9 cellular contexts compared by ENCODE assay signal in the genomic region with DNA sequence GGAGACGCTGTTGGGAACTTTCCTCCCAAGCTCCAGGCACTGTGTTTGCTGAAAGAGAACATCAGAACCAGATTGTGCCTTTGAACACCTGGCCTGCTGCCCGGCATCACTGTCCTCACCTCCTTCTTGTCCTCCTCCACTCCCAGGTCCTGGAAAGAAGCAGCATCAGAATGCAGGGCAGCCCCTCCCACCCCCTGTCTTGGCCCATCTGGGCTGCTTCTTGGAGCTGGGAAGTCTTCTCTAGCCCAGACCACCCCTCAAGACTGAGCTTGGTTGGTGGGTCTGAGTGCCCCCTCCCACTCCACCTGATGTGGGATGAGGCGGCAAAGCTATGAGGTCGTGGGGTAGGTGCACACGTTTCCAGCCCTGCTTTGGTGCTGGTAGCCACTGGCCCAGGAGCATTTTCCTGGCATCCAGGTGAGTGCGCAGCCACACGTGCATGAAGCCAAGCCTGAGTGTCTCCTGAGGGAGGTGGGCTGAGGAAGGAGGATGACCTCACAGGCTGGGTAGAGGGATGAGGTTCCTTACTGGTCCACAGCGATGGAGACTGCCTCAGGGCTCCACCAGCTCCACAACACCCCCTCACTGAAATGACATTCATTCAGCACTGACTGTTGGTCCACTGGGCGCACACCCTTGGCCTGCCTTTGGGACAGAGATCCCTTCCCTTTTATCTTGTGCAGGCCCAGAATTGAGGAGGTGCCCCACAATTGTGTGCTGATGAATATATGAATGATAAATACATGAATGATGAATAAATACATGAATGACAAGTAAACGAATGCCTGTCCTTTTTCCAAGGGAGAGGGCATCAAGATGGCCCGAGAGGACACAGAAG. TPM values are rescaled to one million over a fixed set of nuclear protein-coding genes. Genes with fewer than 3 reads are reported as not detected.
A peak's percentile ranks its signal among the peaks of the same experiment; 100 is the strongest.
DNase-seq lines count a peak whose midpoint lies in the region; ATAC-seq and TF ChIP-seq lines count a peak whose summit lies in the region.
"Had no signal": no experiment of that assay in that cellular context is flagged by ENCODE, and none has a peak within 500 bp of the region (broad histone marks: within the 10 kb centered on the region; RNA-seq: fewer than 3 reads in every experiment).

No MANE protein-coding gene starts in this region.

- H3K4me3 ChIP-seq in mammary epithelial cell (replicated peaks in 1 of 3; ENCODE audit: insufficient read depth in 1 of 3, low read depth in 2 of 3, low read length in 3 of 3): no peak overlapping the region
- no peak overlapping the region for H3K4me3 ChIP-seq in body of pancreas
- no peak overlapping the region for H3K4me3 ChIP-seq in upper lobe of left lung

- in situ Hi-C loops in mammary epithelial cell (cut with MboI; ENCODE audit: low sequenced_read_pairs in 2 of 2): no loop called here

- DNase-seq in MCF 10A (ENCODE audit: unreplicated experiment) (no peak), mammary epithelial cell (no peak), body of pancreas (peak in 1 of 4 donors; percentile 17), mesothelial cell of epicardium (ENCODE audit: low spot score in 2 of 2, unreplicated experiment in 2 of 2) (peak; percentile 6 to 34), upper lobe of left lung (no peak), caudate nucleus (lab: John Stamatoyannopoulos, UW) (no peak), amygdala (lab: John Stamatoyannopoulos, UW) (no peak), NCI-H748 (lab: John Stamatoyannopoulos, UW; ENCODE audit: unreplicated experiment) (no peak)

- dilution Hi-C loops in mammary epithelial cell (cut with HindIII; ENCODE audit: low sequenced_read_pairs): no loop called here

- H3K36me3 ChIP-seq in mammary epithelial cell (ENCODE audit: insufficient read depth, low read length) (no peaks in the 10 kb centered on the region), body of pancreas (replicated peaks in 1 of 2; ENCODE audit: insufficient read depth in 1 of 2, low read depth in 2 of 2) (no peaks in the 10 kb centered on the region), upper lobe of left lung (no peaks in the 10 kb centered on the region)

- H3K9me3 Mint-ChIP-seq in MCF 10A (ENCODE audit: unreplicated experiment) (no peaks in the 10 kb centered on the region), mesothelial cell of epicardium (no peaks in the 10 kb centered on the region)

- no peak for TF ChIP-seq EP300 in upper lobe of left lung (IDR thresholded peaks at IDR 0.05)

- no peak overlapping the region for H3K27ac ChIP-seq in mammary epithelial cell (ENCODE audit: insufficient read depth, low read depth, low read length)
- H3K27ac ChIP-seq in body of pancreas: peak overlapping the region in 3 of 4 donors; percentile 16 to 50 (median 40)
- H3K27ac ChIP-seq in upper lobe of left lung: peak overlapping the region; percentile 62 to 79 (median 72)
- no peak overlapping the region for H3K27ac ChIP-seq in caudate nucleus (ENCODE audit: low read depth, low read length)

- H3K27me3 ChIP-seq in mammary epithelial cell (ENCODE audit: insufficient read depth, low read length) (no peaks in the 10 kb centered on the region), body of pancreas (no peaks in the 10 kb centered on the region), upper lobe of left lung (no peaks in the 10 kb centered on the region)

- intact Hi-C loops in MCF 10A (cut with micrococcal nuclease): no loop called here
- intact Hi-C loops in mammary epithelial cell (cut with micrococcal nuclease): no loop called here
- intact Hi-C loops in body of pancreas (cut with DNase I): no loop called here

- TF ChIP-seq POLR2A in body of pancreas (IDR thresholded peaks at IDR 0.05): no peak
- no peak for TF ChIP-seq POLR2A in upper lobe of left lung (IDR thresholded peaks at IDR 0.05)

- no peak for ATAC-seq in body of pancreas
- no peak for ATAC-seq in upper lobe of left lung (ENCODE audit: low FRiP score in 2 of 2)

- BruUV-seq in MCF 10A (replicated peaks; lab: Mats Ljungman, UMichigan): no TSS peak
- no TSS peak for BruUV-seq in mammary epithelial cell (replicated peaks; lab: Mats Ljungman, UMichigan)

- H3K36me3 Mint-ChIP-seq in MCF 10A (ENCODE audit: insufficient read depth, unreplicated experiment) (no peaks in the 10 kb centered on the region), mesothelial cell of epicardium (no peaks in the 10 kb centered on the region)

- H3K9me3 ChIP-seq in mammary epithelial cell (replicated peaks; ENCODE audit: insufficient read depth, low read length): no peaks in the 10 kb centered on the region
- no peaks in the 10 kb centered on the region for H3K9me3 ChIP-seq in body of pancreas
- H3K9me3 ChIP-seq in upper lobe of left lung: no peaks in the 10 kb centered on the region

- POLR2A ChIA-PET in MCF 10A (lab: Yijun Ruan, JAX): interaction anchor here (0.5 to 3.7 kb wide), 16 partner anchors 8 to 159 kb away, joined by 3 to 46 read pairs (median 8); a partner anchor contains a TSS

- H4K20me1 ChIP-seq in mammary epithelial cell (ENCODE audit: insufficient read depth, low read length): no peaks in the 10 kb centered on the region

- TF ChIP-seq CTCF in MCF 10A (IDR thresholded peaks at IDR 0.05; ENCODE audit: unreplicated experiment) (no peak), mammary epithelial cell (conservative IDR thresholded peaks at IDR 0.05 in 1 of 2, IDR thresholded peaks at IDR 0.05 in 1 of 2; ENCODE audit: extremely low read depth in 1 of 2, insufficient read depth in 1 of 2, low read depth in 1 of 2, low read length in 2 of 2) (no peak), body of pancreas (IDR thresholded peaks at IDR 0.05) (no peak), mesothelial cell of epicardium (IDR thresholded peaks at IDR 0.05; ENCODE audit: unreplicated experiment) (no peak), upper lobe of left lung (IDR thresholded peaks at IDR 0.05) (no peak)

- H2AFZ ChIP-seq in mammary epithelial cell (ENCODE audit: low read depth, low read length): no peak overlapping the region

- H3K9ac ChIP-seq in mammary epithelial cell (ENCODE audit: insufficient read depth, low read length): no peak overlapping the region

- WGBS in mammary epithelial cell (ENCODE audit: low coverage, missing lambda C conversion rate): 75% methylated on average over 10 of the region's 11 CpGs
- WGBS in body of pancreas, 2 donors: 69 to 81% methylated on average over 9 to 11 of the region's 11 CpGs
- WGBS in upper lobe of left lung, 2 donors: 86 to 91% methylated on average over 11 of the region's 11 CpGs

- H3K4me1 ChIP-seq in mammary epithelial cell (ENCODE audit: insufficient read depth, low read length): peaks cover 16% of the 10 kb centered on the region
- H3K4me1 ChIP-seq in body of pancreas: peaks cover 10% of the 10 kb centered on the region
- peaks cover 38 to 46% (median 42%) of the 10 kb centered on the region in 4 donors for H3K4me1 ChIP-seq in upper lobe of left lung

- peaks cover 6% of the 10 kb centered on the region for H3K4me1 Mint-ChIP-seq in MCF 10A (ENCODE audit: insufficient read depth, unreplicated experiment)
- H3K4me1 Mint-ChIP-seq in mesothelial cell of epicardium: peaks cover 28% of the 10 kb centered on the region

- H3K27me3 Mint-ChIP-seq in MCF 10A (ENCODE audit: insufficient read depth, unreplicated experiment) (peaks cover 32% of the 10 kb centered on the region), mesothelial cell of epicardium (ENCODE audit: low read depth) (peaks cover 25% of the 10 kb centered on the region)

- CTCF ChIA-PET in MCF 10A (lab: Yijun Ruan, JAX) (interaction anchor here (0.5 to 4.7 kb wide), 49 partner anchors 8 to 1671 kb away, joined by 3 to 90 read pairs (median 5); no protein-coding TSS in a partner anchor), mammary epithelial cell (lab: Charles Lee; ENCODE audit: low non-redundant PET) (interaction anchor here (0.6 to 1.2 kb wide), 10 partner anchors 10 to 142 kb away, joined by 3 to 30 read pairs (median 4); a partner anchor contains a TSS)

- no peak overlapping the region for H3K4me2 ChIP-seq in mammary epithelial cell (ENCODE audit: insufficient read depth, low read depth, low read length)

- H3K79me2 ChIP-seq in mammary epithelial cell (ENCODE audit: insufficient read depth, low read length): no peaks in the 10 kb centered on the region

- no peak overlapping the region for H3K4me3 Mint-ChIP-seq in MCF 10A (ENCODE audit: unreplicated experiment)
- no peak overlapping the region for H3K4me3 Mint-ChIP-seq in mesothelial cell of epicardium

- H3K27ac Mint-ChIP-seq in MCF 10A (ENCODE audit: low read depth, unreplicated experiment): peak overlapping the region; percentile 8
- H3K27ac Mint-ChIP-seq in mesothelial cell of epicardium: peak overlapping the region; percentile 86

RNA-seq across cellular contexts. Expression of a gene that starts 6.0 kb away (rescaled TPM):
- not detected in 2 replicates for total RNA-seq in MCF 10A (2022)
- total RNA-seq in mammary epithelial cell: under 1 TPM in 1 of 2 donors, not detected in 1; 0.17 TPM
- polyA plus RNA-seq in mammary epithelial cell: 0.20 TPM
- not detected for polyA minus RNA-seq in mammary epithelial cell
- under 1 TPM in 1 of 2 donors, not detected in 1; 0.26 TPM for total RNA-seq in body of pancreas
- 0.09 TPM in 1 of 3 replicates, not detected in the others for total RNA-seq in mesothelial cell of epicardium
- 1 to 10 TPM in 3 of 6 donors, under 1 TPM in 1, not detected in 2; 0.30 to 2.8 (median 1.4) TPM for total RNA-seq in upper lobe of left lung
- total RNA-seq: bronchial epithelial cell had no signal

RNA-seq across cellular contexts. Expression of a gene that starts 57.8 kb away (rescaled TPM):
- 387 and 522 TPM in 2 replicates for total RNA-seq in MCF 10A (2022)
- total RNA-seq in mammary epithelial cell: 100 to 1,000 TPM; 170 to 608 TPM
- polyA plus RNA-seq in mammary epithelial cell: 120 TPM
- polyA minus RNA-seq in mammary epithelial cell: 1,186 TPM
- not detected for total RNA-seq in body of pancreas
- total RNA-seq in mesothelial cell of epicardium: 0.07 TPM in 1 of 3 replicates, not detected in the others
- total RNA-seq in upper lobe of left lung: 1 to 10 TPM in 4 of 6 donors, under 1 TPM in 1, not detected in 1; 0.54 to 5.1 (median 1.1) TPM

Comparison
In these comparisons a context has a peak if more than half of its experiments do, and no peak if none do; other contexts are left out.
1. DNase-seq: peak in mesothelial cell of epicardium (2 of 2); none in MCF 10A (single experiment), mammary epithelial cell (single experiment), upper lobe of left lung (0 of 2), caudate nucleus (0 of 61), amygdala (0 of 56) and NCI-H748 (single experiment).
2. H3K27ac ChIP-seq: peak in body of pancreas (3 of 4) and upper lobe of left lung (4 of 4); none in mammary epithelial cell (single experiment) and caudate nucleus (single experiment).
3. RNA of a gene that starts 57.8 kb away (total RNA-seq): 170 to 608 TPM in mammary epithelial cell and 387 to 522 TPM in MCF 10A; 0.54 to 5.1 TPM in upper lobe of left lung, 0.07 TPM in mesothelial cell of epicardium and not detected in body of pancreas; every median in the first group is over 10 times any median in the second.